ENCODE assay signal across 11 cellular contexts in genomic region chr6:41469156-41469950, GRCh38.
A peak's percentile ranks its signal among the peaks of the same experiment; 100 is the strongest.
DNase-seq lines count a peak whose midpoint lies in the region; ATAC-seq and TF ChIP-seq lines count a peak whose summit lies in the region.
"Had no signal": no experiment of that assay in that cellular context is flagged by ENCODE, and none has a peak within 500 bp of the region (broad histone marks: within the 10 kb centered on the region; RNA-seq: fewer than 3 reads in every experiment).

No MANE protein-coding gene starts in this region.

- ATAC-seq in right cardiac atrium (no peak), heart right ventricle (no peak), mucosa of descending colon (peak; percentile 20), upper lobe of right lung (no peak), HG02981 (IDR thresholded peaks at IDR 0.05; ENCODE audit: unreplicated experiment) (no peak)
- no peak for ATAC-seq in activated naive CD8-positive, alpha-beta T cell treated with anti-CD3 and anti-CD28 coated beads, Interleukin-2, amount 50 U/mL, for 24 hours

- no peak for DNase-seq in right cardiac atrium
- DNase-seq in heart right ventricle = no peak
- no peak for DNase-seq in activated naive CD8-positive, alpha-beta T cell treated with anti-CD3 and anti-CD28 coated beads, Interleukin-2, amount 50 U/mL, for 24 hours
- no peak for DNase-seq in mucosa of descending colon
- DNase-seq in upper lobe of right lung = peak; percentile 31
- DNase-seq in activated gamma-delta T cell (lab: John Stamatoyannopoulos, UW) = no peak
- DNase-seq in transverse colon = no peak
- DNase-seq: activated naive CD4-positive, alpha-beta T cell had no signal

- H3K4me3 ChIP-seq in right cardiac atrium (ENCODE audit: low read length) (peak overlapping the region; percentile 22), heart right ventricle (peak overlapping the region in 1 of 10 donors; percentile 11), mucosa of descending colon (no peak overlapping the region), upper lobe of right lung (peak overlapping the region; percentile 35), transverse colon (peak overlapping the region in 2 of 4 donors; percentile 22 to 41)
- H3K4me3 ChIP-seq: lung had no signal

- H3K36me3 ChIP-seq in heart right ventricle (no peaks in the 10 kb centered on the region), mucosa of descending colon (ENCODE audit: low read depth) (no peaks in the 10 kb centered on the region), upper lobe of right lung (no peaks in the 10 kb centered on the region), transverse colon (no peaks in the 10 kb centered on the region)
- H3K36me3 ChIP-seq: thyroid gland had no signal

- H3K9me3 ChIP-seq in right cardiac atrium (ENCODE audit: control insufficient read depth, low read length) (no peaks in the 10 kb centered on the region), heart right ventricle (no peaks in the 10 kb centered on the region), mucosa of descending colon (no peaks in the 10 kb centered on the region), upper lobe of right lung (no peaks in the 10 kb centered on the region), transverse colon (no peaks in the 10 kb centered on the region)
- H3K9me3 ChIP-seq: thyroid gland had no signal

- H3K9me3 Mint-ChIP-seq in activated naive CD8-positive, alpha-beta T cell treated with anti-CD3 and anti-CD28 coated beads, Interleukin-2, amount 50 U/mL, for 24 hours = no peaks in the 10 kb centered on the region

- 61% methylated on average over 16 of the region's 16 CpGs for WGBS in right cardiac atrium
- 60 to 64% methylated on average over 16 of the region's 16 CpGs for WGBS in heart right ventricle, 2 donors
- 53 to 56% methylated on average over 8 to 16 of the region's 16 CpGs for WGBS in transverse colon (ENCODE audit: low coverage in 1 of 2), 2 donors

- H3K4me3 Mint-ChIP-seq in activated naive CD8-positive, alpha-beta T cell treated with anti-CD3 and anti-CD28 coated beads, Interleukin-2, amount 50 U/mL, for 24 hours = peak overlapping the region; percentile 55

- no peak for TF ChIP-seq POLR2A in transverse colon (IDR thresholded peaks at IDR 0.05)

- H3K27me3 Mint-ChIP-seq in activated naive CD8-positive, alpha-beta T cell treated with anti-CD3 and anti-CD28 coated beads, Interleukin-2, amount 50 U/mL, for 24 hours = peaks cover 63% of the 10 kb centered on the region

- no peak for TF ChIP-seq EP300 in transverse colon (IDR thresholded peaks at IDR 0.05; ENCODE audit: low read depth)

- TF ChIP-seq CTCF in heart right ventricle (IDR thresholded peaks at IDR 0.05) (no peak), mucosa of descending colon (IDR thresholded peaks at IDR 0.05) (no peak), upper lobe of right lung (IDR thresholded peaks at IDR 0.05) (no peak), transverse colon (IDR thresholded peaks at IDR 0.05) (no peak)

- H3K27me3 ChIP-seq in right cardiac atrium (ENCODE audit: control insufficient read depth, insufficient read depth) = no peaks in the 10 kb centered on the region
- peaks cover 8 to 62% (median 42%) of the 10 kb centered on the region in 7 donors for H3K27me3 ChIP-seq in heart right ventricle
- H3K27me3 ChIP-seq in upper lobe of right lung = peaks cover 14% of the 10 kb centered on the region
- peaks cover 37% of the 10 kb centered on the region for H3K27me3 ChIP-seq in transverse colon
- H3K27me3 ChIP-seq: thyroid gland had no signal

- H3K4me1 ChIP-seq in right cardiac atrium (ENCODE audit: control insufficient read depth, insufficient read depth, low read length) (peaks cover 4% of the 10 kb centered on the region), heart right ventricle (peaks cover 0 to 15% (median 4%) of the 10 kb centered on the region in 9 donors), mucosa of descending colon (ENCODE audit: low read depth) (peaks cover 6% of the 10 kb centered on the region), upper lobe of right lung (peaks cover 3% of the 10 kb centered on the region), transverse colon (peaks cover 0 to 13% (median 9%) of the 10 kb centered on the region in 4 donors)

- H3K27ac ChIP-seq in right cardiac atrium (ENCODE audit: low read length) (no peak overlapping the region), heart right ventricle (no peak overlapping the region), upper lobe of right lung (no peak overlapping the region), transverse colon (no peak overlapping the region)
- H3K27ac ChIP-seq: thyroid gland had no signal

- no peak overlapping the region for H3K27ac Mint-ChIP-seq in activated naive CD8-positive, alpha-beta T cell treated with anti-CD3 and anti-CD28 coated beads, Interleukin-2, amount 50 U/mL, for 24 hours

- H3K36me3 Mint-ChIP-seq in activated naive CD8-positive, alpha-beta T cell treated with anti-CD3 and anti-CD28 coated beads, Interleukin-2, amount 50 U/mL, for 24 hours (ENCODE audit: low read depth) = no peaks in the 10 kb centered on the region

- peaks cover 10% of the 10 kb centered on the region for H3K4me1 Mint-ChIP-seq in activated naive CD8-positive, alpha-beta T cell treated with anti-CD3 and anti-CD28 coated beads, Interleukin-2, amount 50 U/mL, for 24 hours

- intact Hi-C loops in right cardiac atrium (cut with DNase I) (loop anchor here in 2 of 4 donors (10.0 kb wide), 1 partner anchor 215 kb away; no protein-coding TSS in a partner anchor), heart right ventricle (cut with DNase I) (loop anchor here in 3 of 10 donors (10.0 kb wide), 1 partner anchor 215 kb away; no protein-coding TSS in a partner anchor), mucosa of descending colon (cut with DNase I, micrococcal nuclease) (loop anchor here in 1 of 2 donors (10.0 kb wide), 1 partner anchor 125 kb away; no protein-coding TSS in a partner anchor), upper lobe of right lung (cut with DNase I) (loop anchor here (10.0 kb wide), 2 partner anchors 125 to 215 kb away; no protein-coding TSS in a partner anchor), transverse colon (cut with DNase I; ENCODE audit: low total_unique reads) (loop anchor here (10.0 kb wide), 1 partner anchor 215 kb away; no protein-coding TSS in a partner anchor)

- in situ Hi-C loops in transverse colon (cut with MboI; ENCODE audit: low pct_ligation_motif_present in 1 of 4, low pct_unique_long_range_greater_than_20kb in 1 of 4, low sequenced_read_pairs in 3 of 4) = loop anchor here in 3 of 4 donors (10.0 to 25.0 kb wide), 2 partner anchors 125 to 218 kb away; no protein-coding TSS in a partner anchor
